ENCODE assay signal across 28 cellular contexts in genomic region chr10:11046766-11047165, GRCh38. TPM values are rescaled to one million over a fixed set of nuclear protein-coding genes. Genes with fewer than 3 reads are reported as not detected.
DNase-seq lines count a peak whose midpoint lies in the region; ATAC-seq and TF ChIP-seq lines count a peak whose summit lies in the region.
"Had no signal": no experiment of that assay in that cellular context is flagged by ENCODE, and none has a peak within 500 bp of the region (broad histone marks: within the 10 kb centered on the region; RNA-seq: fewer than 3 reads in every experiment).

No MANE protein-coding gene starts in this region.

- peaks cover 0 to 14% (median 5%) of the 10 kb centered on the region in 7 donors for H3K4me1 Mint-ChIP-seq in naive thymus-derived CD4-positive, alpha-beta T cell
- peaks cover 13% of the 10 kb centered on the region for H3K4me1 Mint-ChIP-seq in mesothelial cell of epicardium
- H3K4me1 Mint-ChIP-seq: naive B cell had no signal

- no peak for TF ChIP-seq CTCF in fibroblast of pulmonary artery (IDR thresholded peaks at IDR 0.05; ENCODE audit: low read length, missing control alignments)
- TF ChIP-seq CTCF in ovary (IDR thresholded peaks at IDR 0.05) = no peak
- TF ChIP-seq CTCF in tibial nerve (IDR thresholded peaks at IDR 0.05) = no peak
- no peak for TF ChIP-seq CTCF in brain microvascular endothelial cell (IDR thresholded peaks at IDR 0.05; ENCODE audit: low read depth, low read length, missing control alignments)
- TF ChIP-seq CTCF in mesothelial cell of epicardium (IDR thresholded peaks at IDR 0.05; ENCODE audit: unreplicated experiment) = no peak

- H3K27ac ChIP-seq in cingulate gyrus (ENCODE audit: low read depth, low read length) = peak overlapping the region; percentile 21
- H3K27ac ChIP-seq in ovary = peak overlapping the region; percentile 71 to 72
- peak overlapping the region; percentile 58 to 94 (median 76) for H3K27ac ChIP-seq in tibial nerve
- no peak overlapping the region for H3K27ac ChIP-seq in brain microvascular endothelial cell
- H3K27ac ChIP-seq in naive thymus-derived CD4-positive, alpha-beta T cell (ENCODE audit: low read depth, low read length) = no peak overlapping the region
- H3K27ac ChIP-seq: C4-2B, epithelial cell of prostate, foreskin keratinocyte, SJSA1 had no signal

- H3K27ac Mint-ChIP-seq in naive thymus-derived CD4-positive, alpha-beta T cell = no peak overlapping the region
- no peak overlapping the region for H3K27ac Mint-ChIP-seq in mesothelial cell of epicardium
- H3K27ac Mint-ChIP-seq: activated CD8-positive, alpha-beta T cell treated with anti-CD3 and anti-CD28 coated beads for 36 hours; activated naive CD4-positive, alpha-beta T cell treated with anti-CD3 and anti-CD28 coated beads, Interleukin-2, amount 50 U/mL, for 72 hours; activated T-helper 2 cell treated with anti-CD3 and anti-CD28 coated beads, Interferon-gamma antibody, Interleukin-2, Interleukin-4, amounts not matched to agents 10 μg/mL and 5 μg/mL and 100 μg/mL, durations not matched to agents 14 hours and 24 hours and 36 hours; naive B cell had no signal

- TF ChIP-seq EP300 in ovary (IDR thresholded peaks at IDR 0.05) (no peak), tibial nerve (IDR thresholded peaks at IDR 0.05) (no peak)

- CTCF ChIA-PET in naive thymus-derived CD4-positive, alpha-beta T cell (lab: Charles Lee) = no interaction called here

- POLR2A ChIA-PET in naive thymus-derived CD4-positive, alpha-beta T cell (lab: Charles Lee) = interaction anchor here (1.0 kb wide), 1 partner anchor 98 kb away, joined by 4 read pairs; no protein-coding TSS in a partner anchor

- intact Hi-C loops in ovary (cut with DNase I) = loop anchor here in 1 of 4 donors (10.0 kb wide), 1 partner anchor 218 kb away; no protein-coding TSS in a partner anchor
- intact Hi-C loops in naive thymus-derived CD4-positive, alpha-beta T cell (cut with micrococcal nuclease) = no loop called here

- no peaks in the 10 kb centered on the region for H3K36me3 Mint-ChIP-seq in naive thymus-derived CD4-positive, alpha-beta T cell
- H3K36me3 Mint-ChIP-seq in mesothelial cell of epicardium = no peaks in the 10 kb centered on the region
- H3K36me3 Mint-ChIP-seq: activated naive CD4-positive, alpha-beta T cell treated with anti-CD3 and anti-CD28 coated beads, Interleukin-2, amount 50 U/mL, for 72 hours; naive B cell had no signal

- ATAC-seq in naive thymus-derived CD4-positive, alpha-beta T cell = no peak
- ATAC-seq: activated CD8-positive, alpha-beta T cell treated with anti-CD3 and anti-CD28 coated beads for 36 hours; activated naive CD4-positive, alpha-beta T cell treated with anti-CD3 and anti-CD28 coated beads, Interleukin-2, amount 50 U/mL, for 72 hours; foreskin keratinocyte; GM12878 had no signal

- peaks cover 24% of the 10 kb centered on the region for H3K4me1 ChIP-seq in ovary (ENCODE audit: insufficient read depth)
- peaks cover 0 to 83% (median 43%) of the 10 kb centered on the region in 4 donors for H3K4me1 ChIP-seq in tibial nerve
- H3K4me1 ChIP-seq in naive thymus-derived CD4-positive, alpha-beta T cell (ENCODE audit: control insufficient read depth in 2 of 2, insufficient read depth in 2 of 2, low read length in 2 of 2) = no peaks in the 10 kb centered on the region
- H3K4me1 ChIP-seq: foreskin keratinocyte, SJSA1 had no signal

- in situ Hi-C loops in brain microvascular endothelial cell (cut with HindIII; ENCODE audit: low pct_ligation_motif_present, low sequenced_read_pairs) = no loop called here

- DNase-seq in fibroblast of pulmonary artery (ENCODE audit: low read depth) (peak; percentile 38), ovary (no peak), tibial nerve (ENCODE audit: low spot score in 2 of 2) (no peak), brain microvascular endothelial cell (no peak), mesothelial cell of epicardium (ENCODE audit: low spot score in 2 of 2, unreplicated experiment in 2 of 2) (no peak)
- no peak for DNase-seq in naive thymus-derived CD4-positive, alpha-beta T cell
- DNase-seq: activated CD4-positive, CD25-positive, alpha-beta regulatory T cell treated with anti-CD3 and anti-CD28 coated beads, Interleukin-2, amount 50 U/mL, for 72 hours; activated CD8-positive, alpha-beta T cell treated with anti-CD3 and anti-CD28 coated beads for 36 hours; aorta; cerebellar nuclear complex; EL; foreskin keratinocyte; KG1; MG63; naive B cell; NCI-H748 treated with DMSO at 0.1 percent for 48 hours; stimulated activated CD4-positive, alpha-beta T cell treated with anti-CD3 and anti-CD28 coated beads, Interleukin-1b, Interleukin-23, amount 100 ng/mL, for 48 hours; stimulated activated CD8-positive, alpha-beta memory T cell treated with anti-CD3 and anti-CD28 coated beads, Interleukin-4, amount 100 ng/mL, for 48 hours; T-helper 1 cell had no signal

- TF ChIP-seq POLR2A in ovary (IDR thresholded peaks at IDR 0.05) (no peak), tibial nerve (IDR thresholded peaks at IDR 0.05) (no peak)

- H3K9me3 ChIP-seq in ovary = no peaks in the 10 kb centered on the region
- no peaks in the 10 kb centered on the region for H3K9me3 ChIP-seq in tibial nerve
- H3K9me3 ChIP-seq in naive thymus-derived CD4-positive, alpha-beta T cell (ENCODE audit: control insufficient read depth in 2 of 3, low read length in 3 of 3) = no peaks in the 10 kb centered on the region
- H3K9me3 ChIP-seq: MG63, psoas muscle, SJSA1 had no signal

- H3K4me3 ChIP-seq in fibroblast of pulmonary artery (replicated peaks; ENCODE audit: low read depth, low read length) = no peak overlapping the region
- H3K4me3 ChIP-seq in ovary = no peak overlapping the region
- no peak overlapping the region for H3K4me3 ChIP-seq in tibial nerve
- no peak overlapping the region for H3K4me3 ChIP-seq in brain microvascular endothelial cell (ENCODE audit: low read depth, low read length)
- no peak overlapping the region for H3K4me3 ChIP-seq in naive thymus-derived CD4-positive, alpha-beta T cell (ENCODE audit: low read length)
- H3K4me3 ChIP-seq: GM12878, MG63, psoas muscle, SJSA1, smooth muscle cell had no signal

- no peaks in the 10 kb centered on the region for H3K9me3 Mint-ChIP-seq in naive thymus-derived CD4-positive, alpha-beta T cell
- H3K9me3 Mint-ChIP-seq in mesothelial cell of epicardium = no peaks in the 10 kb centered on the region
- H3K9me3 Mint-ChIP-seq: activated CD8-positive, alpha-beta T cell treated with anti-CD3 and anti-CD28 coated beads for 36 hours; activated naive CD4-positive, alpha-beta T cell treated with anti-CD3 and anti-CD28 coated beads, Interleukin-2, amount 50 U/mL, for 72 hours; activated T-helper 2 cell treated with anti-CD3 and anti-CD28 coated beads, Interferon-gamma antibody, Interleukin-2, Interleukin-4, amounts not matched to agents 10 μg/mL and 5 μg/mL and 100 μg/mL, durations not matched to agents 14 hours and 24 hours and 36 hours; naive B cell had no signal

- 28 to 49% (median 44%) methylated on average over 5 of the region's 5 CpGs for WGBS in ovary, 3 donors
- WGBS in tibial nerve, 2 donors = 40 to 41% methylated on average over 5 of the region's 5 CpGs

- H3K4me3 Mint-ChIP-seq in naive thymus-derived CD4-positive, alpha-beta T cell = no peak overlapping the region
- H3K4me3 Mint-ChIP-seq in mesothelial cell of epicardium = no peak overlapping the region
- H3K4me3 Mint-ChIP-seq: activated CD8-positive, alpha-beta T cell treated with anti-CD3 and anti-CD28 coated beads for 36 hours; naive B cell had no signal

- H3K36me3 ChIP-seq in ovary = no peaks in the 10 kb centered on the region
- H3K36me3 ChIP-seq in tibial nerve = peaks cover 0 to 6% (median 0%) of the 10 kb centered on the region in 3 donors
- no peaks in the 10 kb centered on the region for H3K36me3 ChIP-seq in brain microvascular endothelial cell (replicated peaks)
- H3K36me3 ChIP-seq in naive thymus-derived CD4-positive, alpha-beta T cell (ENCODE audit: control insufficient read depth in 2 of 3, insufficient read depth in 3 of 3, low read length in 3 of 3) = no peaks in the 10 kb centered on the region
- H3K36me3 ChIP-seq: MG63, SJSA1 had no signal

- no peaks in the 10 kb centered on the region for H3K27me3 ChIP-seq in ovary
- no peaks in the 10 kb centered on the region for H3K27me3 ChIP-seq in tibial nerve
- no peaks in the 10 kb centered on the region for H3K27me3 ChIP-seq in brain microvascular endothelial cell (replicated peaks)
- no peaks in the 10 kb centered on the region for H3K27me3 ChIP-seq in naive thymus-derived CD4-positive, alpha-beta T cell (ENCODE audit: control insufficient read depth in 2 of 2, insufficient read depth in 2 of 2, low read length in 2 of 2)
- H3K27me3 ChIP-seq: foreskin keratinocyte, MG63, SJSA1 had no signal

- peaks cover 0 to 58% (median 9%) of the 10 kb centered on the region in 5 donors for H3K27me3 Mint-ChIP-seq in naive thymus-derived CD4-positive, alpha-beta T cell
- peaks cover 22% of the 10 kb centered on the region for H3K27me3 Mint-ChIP-seq in mesothelial cell of epicardium (ENCODE audit: low read depth)

RNA-seq across cellular contexts. Expression of gene CELF2, which starts 29.1 kb away (rescaled TPM):
- 100 to 1,000 TPM in 1 of 7 donors, 10 to 100 TPM in 6; 50.7 to 107 (median 71.2) TPM for total RNA-seq in ovary
- polyA plus RNA-seq in ovary = 10 to 100 TPM; 38.8 to 45.7 TPM
- total RNA-seq in tibial nerve = 100 to 1,000 TPM; 106 to 127 (median 120) TPM
- total RNA-seq in naive thymus-derived CD4-positive, alpha-beta T cell = 100 to 1,000 TPM; 135 to 207 (median 178) TPM
- polyA plus RNA-seq in naive thymus-derived CD4-positive, alpha-beta T cell = 100 to 1,000 TPM; 139 to 202 TPM
- 24.0 to 27.2 TPM (median 25.2 TPM) in 3 replicates for total RNA-seq in mesothelial cell of epicardium
- total RNA-seq: SJSA1 had no signal

Comparison
In these comparisons a context has a peak if more than half of its experiments do, and no peak if none do; other contexts are left out.
1. H3K27ac ChIP-seq: peak in cingulate gyrus (single experiment), ovary (2 of 2) and tibial nerve (4 of 4); none in brain microvascular endothelial cell (single experiment) and naive thymus-derived CD4-positive, alpha-beta T cell (single experiment).